40 cellular contexts compared by ENCODE assay signal in the genomic region with DNA sequence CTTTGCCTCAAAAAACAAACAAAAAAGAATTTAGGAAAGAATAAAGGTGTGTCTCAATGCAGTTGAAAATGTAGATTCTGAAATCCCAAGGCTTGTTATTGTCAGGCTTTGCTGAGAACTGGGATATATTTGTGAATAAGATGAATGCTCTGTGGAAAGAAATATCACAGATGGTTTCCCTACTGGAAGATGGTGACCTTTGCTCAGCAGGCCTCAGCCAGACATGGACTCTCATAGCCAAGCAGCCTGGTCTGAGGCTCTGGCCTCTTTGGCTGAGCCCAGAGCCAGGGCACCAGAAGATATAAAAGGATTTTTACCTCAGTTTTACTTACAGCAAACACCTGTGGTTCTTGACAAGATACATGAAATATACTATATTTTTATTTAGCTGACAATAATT. TPM values are rescaled to one million over a fixed set of nuclear protein-coding genes. Genes with fewer than 3 reads are reported as not detected.
"Had no signal": no experiment of that assay in that cellular context is flagged by ENCODE, and none has a peak within 500 bp of the region (broad histone marks: within the 10 kb centered on the region; RNA-seq: fewer than 3 reads in every experiment).

No MANE protein-coding gene starts in this region.

- H3K27me3 ChIP-seq: adrenal gland, ascending aorta, body of pancreas, brain microvascular endothelial cell, breast epithelium, cardiac muscle cell had no signal

- H3K4me1 ChIP-seq: adrenal gland, ascending aorta, body of pancreas, breast epithelium had no signal

- H3K9me3 ChIP-seq: adrenal gland, ascending aorta, body of pancreas, breast epithelium had no signal

- ATAC-seq: activated naive CD4-positive, alpha-beta T cell treated with anti-CD3 and anti-CD28 coated beads, Interleukin-2, amount 50 U/mL, for 72 hours; activated naive CD8-positive, alpha-beta T cell treated with anti-CD3 and anti-CD28 coated beads, Interleukin-2, amount 50 U/mL, for 24 hours; activated T-cell treated with anti-CD3 and anti-CD28 coated beads, Interleukin-2, amount 50 U/mL, for 4 hours; activated T-cell treated with anti-CD3 and anti-CD28 coated beads, Interleukin-2, amount 50 U/mL, for 72 hours; activated T-helper 17 cell treated with anti-CD3 and anti-CD28 coated beads, Interleukin-2, amount 50 U/mL, for 72 hours; body of pancreas had no signal

- H3K36me3 ChIP-seq: adrenal gland, ascending aorta, brain microvascular endothelial cell, breast epithelium, cardiac muscle cell had no signal

- H3K27ac ChIP-seq: adrenal gland, ascending aorta, body of pancreas, brain microvascular endothelial cell, breast epithelium, cardiac muscle cell had no signal

- FAIRE-seq: astrocyte, bronchial epithelial cell, colon had no signal

- H3K4me3 ChIP-seq: adrenal gland, ascending aorta, body of pancreas, breast epithelium, cardiac muscle cell had no signal

- DNase-seq: activated effector memory CD4-positive, alpha-beta T cell treated with anti-CD3 and anti-CD28 coated beads, Interleukin-2, amount 50 U/mL, for 16 hours; activated effector memory CD4-positive, alpha-beta T cell treated with Interleukin-2 at 50 U/mL for 16 hours; activated gamma-delta T cell; activated gamma-delta T cell treated with Interleukin-2 at 50 U/mL for 16 hours; activated naive CD4-positive, alpha-beta T cell; activated naive CD4-positive, alpha-beta T cell treated with anti-CD3 and anti-CD28 coated beads for 36 hours; activated naive CD4-positive, alpha-beta T cell treated with anti-CD3 and anti-CD28 coated beads, Interleukin-2, amount 10 ng/mL, durations not matched to agents 7 days and 5 days; activated naive CD4-positive, alpha-beta T cell treated with anti-CD3 and anti-CD28 coated beads, Interleukin-2, amount 50 U/mL, for 16 hours; activated naive CD4-positive, alpha-beta T cell treated with Interleukin-2 at 50 U/mL for 16 hours; activated naive CD8-positive, alpha-beta T cell treated with anti-CD3 and anti-CD28 coated beads for 36 hours; activated naive CD8-positive, alpha-beta T cell treated with anti-CD3 and anti-CD28 coated beads, Interleukin-2, amount 10 ng/mL, durations not matched to agents 7 days and 5 days; activated naive CD8-positive, alpha-beta T cell treated with anti-CD3 and anti-CD28 coated beads, Interleukin-2, amount 50 U/mL, for 24 hours; activated T-cell treated with anti-CD3 and anti-CD28 coated beads, Interleukin-2, amount 50 U/mL, for 1 hour; activated T-cell treated with anti-CD3 and anti-CD28 coated beads, Interleukin-2, amount 50 U/mL, for 24 hours; activated T-cell treated with anti-CD3 and anti-CD28 coated beads, Interleukin-2, amount 50 U/mL, for 4 hours; activated T-cell treated with anti-CD3 and anti-CD28 coated beads, Interleukin-2, amount 50 U/mL, for 48 hours; activated T-cell treated with anti-CD3 and anti-CD28 coated beads, Interleukin-2, amount 50 U/mL, for 72 hours; adrenal gland; amniotic stem cell; amygdala; anterior cingulate cortex; aorta; body of pancreas; brain microvascular endothelial cell; caudate nucleus; central memory CD4-positive, alpha-beta T cell; cerebellar nuclear complex had no signal

RNA-seq across cellular contexts. Expression of gene AGXT2, which starts 37.1 kb away (rescaled TPM):
- total RNA-seq: activated naive CD4-positive, alpha-beta T cell treated with anti-CD3 and anti-CD28 coated beads for 36 hours; activated naive CD4-positive, alpha-beta T cell treated with anti-CD3 and anti-CD28 coated beads, Interleukin-2, amount 50 U/mL, for 72 hours; activated naive CD8-positive, alpha-beta T cell treated with anti-CD3 and anti-CD28 coated beads for 36 hours; activated naive CD8-positive, alpha-beta T cell treated with anti-CD3 and anti-CD28 coated beads, Interleukin-2, amount 10 ng/mL, durations not matched to agents 7 days and 5 days; activated T-cell treated with anti-CD3 and anti-CD28 coated beads, Interleukin-2, amount 50 U/mL, for 4 hours; activated T-cell treated with anti-CD3 and anti-CD28 coated beads, Interleukin-2, amount 50 U/mL, for 72 hours; activated T-helper 1 cell treated with anti-CD3 and anti-CD28 coated beads, Interleukin-12 subunit alpha, Interleukin-12 subunit beta, Interleukin-2, Interleukin-4 antibody, amounts not matched to agents 30 ng/mL and 10 ng/mL and 1 ng/mL, durations not matched to agents 14 hours and 24 hours and 36 hours; activated T-helper 17 cell treated with anti-CD3 and anti-CD28 coated beads, Interleukin-2, amount 50 U/mL, for 72 hours; activated T-helper 2 cell treated with anti-CD3 and anti-CD28 coated beads, Interferon-gamma antibody, Interleukin-2, Interleukin-4, amounts not matched to agents 10 μg/mL and 5 μg/mL and 100 μg/mL, durations not matched to agents 14 hours and 24 hours and 36 hours; adrenal gland; aorta; ascending aorta; astrocyte; body of pancreas; breast epithelium; bronchial epithelial cell; cardiac muscle cell; cardiac septum; chondrocyte had no signal
- polyA plus RNA-seq: adipose tissue, aorta, cardiac muscle cell had no signal
